ENCODE assay signal across 11 cellular contexts in the genomic region with DNA sequence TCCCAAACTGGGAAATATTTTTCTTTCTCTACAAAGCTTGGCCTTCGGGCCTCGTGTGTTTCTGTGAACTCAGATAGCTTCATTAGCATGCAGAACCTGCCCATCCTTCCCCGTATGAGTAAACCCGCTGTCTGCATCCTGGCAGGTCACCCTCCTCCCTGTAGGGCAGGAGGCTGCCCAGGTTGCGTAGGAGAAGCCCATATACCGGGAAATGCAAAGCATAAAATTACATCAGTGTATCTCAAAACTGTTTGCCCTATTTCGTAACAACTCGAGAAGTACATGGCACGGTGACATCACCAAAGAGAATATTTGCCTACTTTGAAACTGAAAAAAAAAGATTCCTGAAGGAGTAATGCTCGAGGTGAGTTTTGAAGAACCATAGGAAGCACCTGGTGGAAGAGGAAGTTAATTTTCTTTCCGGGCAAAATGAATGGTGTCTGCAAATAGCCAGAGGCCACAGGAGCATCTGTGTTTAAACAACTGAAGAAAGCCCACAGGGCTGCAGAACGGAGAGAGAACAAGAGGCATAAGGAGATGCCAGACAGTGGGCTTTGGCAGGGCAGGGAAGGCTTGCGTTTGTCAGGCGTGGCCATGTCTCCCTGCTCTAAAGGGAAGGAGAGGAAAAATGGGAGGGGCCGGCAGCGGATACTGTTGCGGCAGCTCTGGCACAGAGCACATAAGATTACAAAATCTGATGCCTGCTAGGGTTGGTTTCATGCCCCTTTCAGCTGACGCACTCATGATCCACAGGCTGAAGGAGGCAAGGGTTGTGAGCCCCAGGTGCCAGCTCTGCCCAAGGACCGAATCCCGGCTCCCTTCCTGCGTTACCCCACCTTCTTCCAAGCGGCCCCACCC.
DNase-seq lines count a peak whose midpoint lies in the region; ATAC-seq and TF ChIP-seq lines count a peak whose summit lies in the region.
"Had no signal": no experiment of that assay in that cellular context is flagged by ENCODE, and none has a peak within 500 bp of the region (broad histone marks: within the 10 kb centered on the region; RNA-seq: fewer than 3 reads in every experiment).

No MANE protein-coding gene starts in this region.

- CTCF ChIA-PET in Calu3 (lab: Charles Lee): no interaction called here
- CTCF ChIA-PET in naive thymus-derived CD4-positive, alpha-beta T cell (lab: Charles Lee): no interaction called here
- CTCF ChIA-PET in activated CD4-positive, alpha-beta memory T cell treated with anti-CD3 and anti-CD28 coated beads for 36 hours (lab: Charles Lee): no interaction called here

- H3K4me3 ChIP-seq in naive thymus-derived CD4-positive, alpha-beta T cell (ENCODE audit: low read length): no peak overlapping the region

- no peak overlapping the region for H3K27ac ChIP-seq in naive thymus-derived CD4-positive, alpha-beta T cell (ENCODE audit: low read depth, low read length)

- H3K27ac Mint-ChIP-seq in Calu3 (ENCODE audit: unreplicated experiment): peak overlapping the region; percentile 77
- no peak overlapping the region for H3K27ac Mint-ChIP-seq in naive thymus-derived CD4-positive, alpha-beta T cell
- no peak overlapping the region for H3K27ac Mint-ChIP-seq in activated CD4-positive, alpha-beta memory T cell treated with anti-CD3 and anti-CD28 coated beads for 36 hours

- POLR2A ChIA-PET in naive thymus-derived CD4-positive, alpha-beta T cell (lab: Charles Lee): no interaction called here
- POLR2A ChIA-PET in activated CD4-positive, alpha-beta memory T cell treated with anti-CD3 and anti-CD28 coated beads for 36 hours (lab: Charles Lee): no interaction called here

- peaks cover 5% of the 10 kb centered on the region for H3K36me3 Mint-ChIP-seq in Calu3 (ENCODE audit: insufficient read depth, unreplicated experiment)
- H3K36me3 Mint-ChIP-seq in naive thymus-derived CD4-positive, alpha-beta T cell: peaks cover 0 to 8% (median 0%) of the 10 kb centered on the region in 5 donors
- no peaks in the 10 kb centered on the region for H3K36me3 Mint-ChIP-seq in activated CD4-positive, alpha-beta memory T cell treated with anti-CD3 and anti-CD28 coated beads for 36 hours

- no TSS peak for BruUV-seq in Calu3 (replicated peaks; lab: Mats Ljungman, UMichigan)

- DNase-seq in Calu3 (peak; percentile 4), NCI-H460 (ENCODE audit: extremely low read depth, low read depth) (peak; percentile 87), dermis blood vessel endothelial cell (peak; percentile 3), ACHN (no peak)
- DNase-seq in naive thymus-derived CD4-positive, alpha-beta T cell: no peak
- DNase-seq in activated CD4-positive, alpha-beta memory T cell treated with anti-CD3 and anti-CD28 coated beads for 36 hours: no peak
- DNase-seq: activated naive CD4-positive, alpha-beta T cell treated with anti-CD3 and anti-CD28 coated beads, Interleukin-2, amount 50 U/mL, for 16 hours; glutamatergic neuron; retina had no signal

- H3K27me3 ChIP-seq in naive thymus-derived CD4-positive, alpha-beta T cell (ENCODE audit: control insufficient read depth in 2 of 2, insufficient read depth in 2 of 2, low read length in 2 of 2): no peaks in the 10 kb centered on the region

- no peaks in the 10 kb centered on the region for H3K36me3 ChIP-seq in naive thymus-derived CD4-positive, alpha-beta T cell (ENCODE audit: control insufficient read depth in 2 of 3, insufficient read depth in 3 of 3, low read length in 3 of 3)

- no peak for TF ChIP-seq CTCF in Calu3 (IDR thresholded peaks at IDR 0.05; ENCODE audit: unreplicated experiment)

- intact Hi-C loops in Calu3 (cut with micrococcal nuclease; ENCODE audit: unreplicated experiment): no loop called here
- intact Hi-C loops in naive thymus-derived CD4-positive, alpha-beta T cell (cut with micrococcal nuclease): no loop called here
- intact Hi-C loops in activated CD4-positive, alpha-beta memory T cell treated with anti-CD3 and anti-CD28 coated beads for 36 hours (cut with micrococcal nuclease): no loop called here

- peaks cover 0 to 4% of the 10 kb centered on the region in 2 donors for H3K4me1 ChIP-seq in naive thymus-derived CD4-positive, alpha-beta T cell (ENCODE audit: control insufficient read depth in 2 of 2, insufficient read depth in 2 of 2, low read length in 2 of 2)

- no peaks in the 10 kb centered on the region for H3K27me3 Mint-ChIP-seq in Calu3 (ENCODE audit: unreplicated experiment)
- H3K27me3 Mint-ChIP-seq in naive thymus-derived CD4-positive, alpha-beta T cell: peaks cover 18 to 29% (median 28%) of the 10 kb centered on the region in 5 donors
- peaks cover 24% of the 10 kb centered on the region for H3K27me3 Mint-ChIP-seq in activated CD4-positive, alpha-beta memory T cell treated with anti-CD3 and anti-CD28 coated beads for 36 hours

- peaks cover 12% of the 10 kb centered on the region for H3K4me1 Mint-ChIP-seq in Calu3 (ENCODE audit: low read depth, unreplicated experiment)
- peaks cover 4 to 18% (median 11%) of the 10 kb centered on the region in 7 donors for H3K4me1 Mint-ChIP-seq in naive thymus-derived CD4-positive, alpha-beta T cell
- H3K4me1 Mint-ChIP-seq in activated CD4-positive, alpha-beta memory T cell treated with anti-CD3 and anti-CD28 coated beads for 36 hours (ENCODE audit: low read depth): peaks cover 13% of the 10 kb centered on the region

- ATAC-seq in naive thymus-derived CD4-positive, alpha-beta T cell: peak; percentile 60
- ATAC-seq in HG03571 (IDR thresholded peaks at IDR 0.05; ENCODE audit: unreplicated experiment) (no peak), HG02571 (IDR thresholded peaks at IDR 0.05; ENCODE audit: unreplicated experiment) (no peak)

- in situ Hi-C loops in ACHN (cut with HindIII; ENCODE audit: low pct_ligation_motif_present, low pct_unique_long_range_greater_than_20kb, low sequenced_read_pairs): no loop called here

- peak overlapping the region; percentile 22 for H3K4me3 Mint-ChIP-seq in Calu3 (ENCODE audit: low read depth, unreplicated experiment)
- peak overlapping the region in 2 of 10 donors; percentile 6 to 16 for H3K4me3 Mint-ChIP-seq in naive thymus-derived CD4-positive, alpha-beta T cell
- no peak overlapping the region for H3K4me3 Mint-ChIP-seq in activated CD4-positive, alpha-beta memory T cell treated with anti-CD3 and anti-CD28 coated beads for 36 hours

- no peaks in the 10 kb centered on the region for H3K9me3 Mint-ChIP-seq in Calu3 (ENCODE audit: low read depth, unreplicated experiment)
- peaks cover 0 to 2% (median 0%) of the 10 kb centered on the region in 11 donors for H3K9me3 Mint-ChIP-seq in naive thymus-derived CD4-positive, alpha-beta T cell
- H3K9me3 Mint-ChIP-seq in activated CD4-positive, alpha-beta memory T cell treated with anti-CD3 and anti-CD28 coated beads for 36 hours: no peaks in the 10 kb centered on the region

- no peaks in the 10 kb centered on the region for H3K9me3 ChIP-seq in naive thymus-derived CD4-positive, alpha-beta T cell (ENCODE audit: control insufficient read depth in 2 of 3, low read length in 3 of 3)

Comparison
In these comparisons a context has a peak if more than half of its experiments do, and no peak if none do; other contexts are left out.
1. DNase-seq: peak in Calu3 (single experiment), NCI-H460 (single experiment) and dermis blood vessel endothelial cell (single experiment); none in naive thymus-derived CD4-positive, alpha-beta T cell (0 of 9), activated CD4-positive, alpha-beta memory T cell treated with anti-CD3 and anti-CD28 coated beads for 36 hours (single experiment) and ACHN (single experiment).